8 cellular contexts compared by ENCODE assay signal in genomic region chr10:48160670-48161069, GRCh38.
DNase-seq lines count a peak whose midpoint lies in the region; ATAC-seq, FAIRE-seq and TF ChIP-seq lines count a peak whose summit lies in the region.
"Not testable (repeated sequence)": the region's sequence is repeated elsewhere in the genome, so short reads cannot be mapped to it uniquely, and the experiment has no call there.

No MANE protein-coding gene starts in this region.

- DNase-seq in Caco-2, result peak in 1 of 2 experiments; percentile 55
- DNase-seq in NB4 (ENCODE audit: low read depth); GM12878 (ENCODE audit: low read depth, low spot score); neural progenitor cell (ENCODE audit: low spot score); type B pancreatic cell (ENCODE audit: extremely low spot score, unreplicated experiment): not testable (repeated sequence)
- DNase-seq in WTC11 (ENCODE audit: low spot score), result peak; percentile 79
- DNase-seq in glutamatergic neuron, result peak; percentile 73

- ATAC-seq in WTC11 (peak; percentile 98), GM12878 (peak; percentile 58)

- H3K79me2 ChIP-seq in GM12878 (ENCODE audit: control insufficient read depth, insufficient read depth, low read length); neural progenitor cell (ENCODE audit: low read depth): not testable (repeated sequence)

- intact Hi-C loops in Caco-2 (cut with micrococcal nuclease; ENCODE audit: unreplicated experiment); GM12878 (cut with micrococcal nuclease; ENCODE audit: unreplicated experiment): not testable (repeated sequence)

- H3K4me1 ChIP-seq in Caco-2; GM12878 (ENCODE audit: control insufficient read depth, insufficient read depth, low read length); neural progenitor cell: not testable (repeated sequence)

- SMC1A ChIA-PET in GM12878 (lab: Charles Lee; ENCODE audit: uncharacterized antibody, unreplicated experiment), result not testable (repeated sequence)

- H3K9ac ChIP-seq in GM12878 (ENCODE audit: control insufficient read depth, insufficient read depth, low read length); neural progenitor cell: not testable (repeated sequence)

- H3K4me2 ChIP-seq in GM12878 (ENCODE audit: control insufficient read depth, insufficient read depth); neural progenitor cell: not testable (repeated sequence)

- in situ Hi-C loops in GM12878 (cut with MboI), result not testable (repeated sequence)

- H3K4me3 Mint-ChIP-seq in Caco-2 (ENCODE audit: unreplicated experiment); WTC11; glutamatergic neuron (ENCODE audit: unreplicated experiment); neural progenitor cell; type B pancreatic cell: not testable (repeated sequence)

- H2AFZ ChIP-seq in GM12878 (ENCODE audit: control insufficient read depth, low read depth, low read length); neural progenitor cell (replicated peaks): not testable (repeated sequence)

- not testable (repeated sequence) for TF ChIP-seq RAD21 in GM12878 (IDR thresholded peaks at IDR 0.05; ENCODE audit: insufficient read depth, low read depth, low read length)

- POLR2A ChIA-PET in Caco-2 (lab: Charles Lee); WTC11 (lab: Charles Lee); GM12878 (lab: Charles Lee): not testable (repeated sequence)

- TF ChIP-seq CTCF in Caco-2 (IDR thresholded peaks at IDR 0.05; ENCODE audit: insufficient read depth in 1 of 2, low read depth in 1 of 2, low read length in 1 of 2, severe bottlenecking in 1 of 2, unreplicated experiment in 1 of 2) (peak; percentile 14 to 16), GM12873 (IDR thresholded peaks at IDR 0.05; ENCODE audit: insufficient read depth, low read depth, low read length, missing control alignments) (peak; percentile 16), NB4 (IDR thresholded peaks at IDR 0.05; ENCODE audit: low read depth, low read length) (peak; percentile 15), WTC11 (IDR thresholded peaks at IDR 0.05) (peak; percentile 28; the same call in 1 of the 2 replicates), glutamatergic neuron (IDR thresholded peaks at IDR 0.05; ENCODE audit: partially characterized antibody, unreplicated experiment) (peak; percentile 43), neural progenitor cell (IDR thresholded peaks at IDR 0.05) (peak; percentile 44), type B pancreatic cell (conservative IDR thresholded peaks at IDR 0.05) (peak; percentile 51)
- TF ChIP-seq CTCF in GM12878 (IDR thresholded peaks at IDR 0.05 in 2 of 3, conservative IDR thresholded peaks at IDR 0.05 in 1 of 3; ENCODE audit: control insufficient read depth in 2 of 3, extremely low read depth in 1 of 3, insufficient read depth in 1 of 3, low read depth in 3 of 3, low read length in 3 of 3), result not testable (repeated sequence)

- not testable (repeated sequence) for FAIRE-seq in GM12878 (lab: Jason Lieb, UNC)

- not testable (repeated sequence) for H4K20me1 ChIP-seq in GM12878 (ENCODE audit: control insufficient read depth, insufficient read depth); neural progenitor cell (ENCODE audit: low read depth)

- not testable (repeated sequence) for H3K36me3 ChIP-seq in Caco-2 (ENCODE audit: control insufficient read depth, insufficient read depth, low read length); GM12878 (ENCODE audit: control insufficient read depth in 2 of 2, insufficient read depth in 2 of 2, low read length in 1 of 2); neural progenitor cell

- H3F3A ChIP-seq in neural progenitor cell (ENCODE audit: low read depth), result not testable (repeated sequence)

- H3K27me3 Mint-ChIP-seq in Caco-2 (ENCODE audit: insufficient read depth, unreplicated experiment), result peaks cover 11% of the 10 kb centered on the region
- not testable (repeated sequence) for H3K27me3 Mint-ChIP-seq in WTC11 (ENCODE audit: low read depth); glutamatergic neuron (ENCODE audit: unreplicated experiment); neural progenitor cell (ENCODE audit: insufficient read depth, low read depth); type B pancreatic cell

- H3K9me3 Mint-ChIP-seq in Caco-2 (ENCODE audit: unreplicated experiment); WTC11; glutamatergic neuron (ENCODE audit: unreplicated experiment); neural progenitor cell; type B pancreatic cell: not testable (repeated sequence)

- H3K36me3 Mint-ChIP-seq in Caco-2 (ENCODE audit: insufficient read depth, unreplicated experiment); WTC11; glutamatergic neuron (ENCODE audit: unreplicated experiment); neural progenitor cell; type B pancreatic cell: not testable (repeated sequence)

- not testable (repeated sequence) for TF ChIP-seq POLR2A in NB4 (IDR thresholded peaks at IDR 0.05; ENCODE audit: extremely low read depth, insufficient read length); GM12878 (IDR thresholded peaks at IDR 0.05; ENCODE audit: low read depth, low read length)

- not testable (repeated sequence) for H3K27ac Mint-ChIP-seq in Caco-2 (ENCODE audit: unreplicated experiment); WTC11; glutamatergic neuron (ENCODE audit: unreplicated experiment); neural progenitor cell; type B pancreatic cell

- RAD21 ChIA-PET in GM12878 (lab: Charles Lee; ENCODE audit: unreplicated experiment), result not testable (repeated sequence)

- not testable (repeated sequence) for H3K4me3 ChIP-seq in Caco-2 (ENCODE audit: low read depth, low read length); NB4 (ENCODE audit: low read depth, low read length); GM12878; neural progenitor cell

- not testable (repeated sequence) for H3K9me3 ChIP-seq in Caco-2; GM12878 (replicated peaks; ENCODE audit: control insufficient read depth, insufficient read depth, low read length); neural progenitor cell (ENCODE audit: low read depth)

- H3K27ac ChIP-seq in GM12878 (ENCODE audit: control insufficient read depth, insufficient read depth); neural progenitor cell: not testable (repeated sequence)

- 0% methylated on average over 2 of the region's 5 CpGs for WGBS in GM12878 (ENCODE audit: insufficient coverage, insufficient replicate concordance, low lambda C conversion rate, missing lambda C conversion rate)

- CTCF ChIA-PET in Caco-2 (lab: Charles Lee); WTC11 (lab: Charles Lee); GM12878 (lab: Yijun Ruan, JAX): not testable (repeated sequence)

- H3K4me1 Mint-ChIP-seq in Caco-2 (ENCODE audit: low read depth, unreplicated experiment); WTC11; neural progenitor cell; type B pancreatic cell (ENCODE audit: unreplicated experiment): not testable (repeated sequence)
- H3K4me1 Mint-ChIP-seq in glutamatergic neuron (ENCODE audit: low read depth, unreplicated experiment), result peaks cover 16% of the 10 kb centered on the region

- not testable (repeated sequence) for TF ChIP-seq EP300 in GM12878 (IDR thresholded peaks at IDR 0.05; ENCODE audit: borderline replicate concordance in 1 of 2, control insufficient read depth in 1 of 2, low read depth in 2 of 2, low read length in 2 of 2)

- H3K27me3 ChIP-seq in Caco-2 (replicated peaks; ENCODE audit: control insufficient read depth, insufficient read depth, low read length); GM12878 (replicated peaks in 1 of 2; ENCODE audit: control insufficient read depth in 2 of 2, insufficient read depth in 2 of 2, low read length in 1 of 2); neural progenitor cell: not testable (repeated sequence)

- not testable (repeated sequence) for BruUV-seq in Caco-2 (replicated peaks; lab: Mats Ljungman, UMichigan); GM12878 (replicated peaks; lab: Mats Ljungman, UMichigan)
